ENCODE assay signal across 8 cellular contexts in the genomic region with DNA sequence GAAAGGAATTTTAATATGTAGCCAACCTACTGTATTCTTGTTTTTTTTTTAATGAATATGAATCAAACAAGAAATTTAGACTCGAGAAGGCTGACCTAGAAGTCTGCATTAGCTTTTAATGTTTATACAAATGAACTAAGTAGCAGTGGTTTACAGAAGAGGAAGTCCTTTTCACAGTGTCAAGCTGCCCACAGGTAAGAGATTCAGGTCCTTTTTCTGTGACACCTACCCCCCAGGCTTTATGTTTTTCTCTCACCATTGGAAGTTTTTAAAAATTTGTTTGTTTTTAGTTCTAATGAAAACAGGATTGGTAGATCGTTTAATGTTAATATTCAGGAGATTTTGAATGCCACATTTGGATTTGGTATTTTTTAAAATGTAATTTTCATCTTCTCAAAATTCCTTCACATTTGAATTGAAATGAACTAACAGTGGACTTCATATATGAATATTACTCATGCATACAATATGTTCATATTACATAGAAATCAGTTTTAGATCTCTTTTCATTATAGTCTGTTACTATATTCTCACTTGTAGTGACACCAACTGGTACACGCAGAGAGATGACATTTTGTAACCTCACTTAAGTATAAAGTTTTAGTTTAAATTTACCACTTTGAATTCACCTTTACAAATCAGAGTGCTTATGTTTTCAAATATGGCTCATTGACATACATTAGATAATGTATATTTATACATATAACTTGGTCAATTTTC. TPM values are rescaled to one million over a fixed set of nuclear protein-coding genes. Genes with fewer than 3 reads are reported as not detected.
DNase-seq lines count a peak whose midpoint lies in the region; ATAC-seq and TF ChIP-seq lines count a peak whose summit lies in the region.

No MANE protein-coding gene starts in this region.

- peak overlapping the region; percentile 11; the same call in 1 of the 2 replicates for H3K4me3 ChIP-seq in GM08714 (ENCODE audit: low read length)
- peak overlapping the region; percentile 2 for H3K4me3 ChIP-seq in Jurkat, Clone E6-1 (ENCODE audit: low read length)
- peak overlapping the region in 52 of 59 donors; percentile 0 to 49 (median 24) for H3K4me3 ChIP-seq in dorsolateral prefrontal cortex
- H3K4me3 ChIP-seq in skin epidermis: peak overlapping the region in 1 of 7 experiments; percentile 3

- ATAC-seq in GM21526 (IDR thresholded peaks at IDR 0.05; ENCODE audit: low FRiP score, unreplicated experiment): peak; percentile 36

- TF ChIP-seq CTCF in dorsolateral prefrontal cortex (IDR thresholded peaks at IDR 0.05 in 54 of 56, conservative IDR thresholded peaks at IDR 0.05 in 2 of 56; ENCODE audit: low read depth in 1 of 56, partially characterized antibody in 56 of 56): peak in 5 of 56 donors; percentile 9 to 17 (median 12)

- intact Hi-C loops in dorsolateral prefrontal cortex (cut with DNase I): no loop called here

- no peaks in the 10 kb centered on the region for H3K27me3 ChIP-seq in dorsolateral prefrontal cortex

- DNase-seq in Jurkat, Clone E6-1 (ENCODE audit: low read depth, low spot score): no peak
- DNase-seq in dorsolateral prefrontal cortex (no peak), KG1 (lab: John Stamatoyannopoulos, UW) (no peak), NCI-H510A (lab: John Stamatoyannopoulos, UW) (no peak)
- DNase-seq in stimulated activated CD4-positive, alpha-beta T cell treated with anti-CD3 and anti-CD28 coated beads, Interleukin-4, amount 100 ng/mL, for 1 hour: no peak

- H3K27ac ChIP-seq in dorsolateral prefrontal cortex: peak overlapping the region in 55 of 59 donors; percentile 9 to 83 (median 70)
- peak overlapping the region in 16 of 21 experiments; percentile 2 to 80 (median 46) for H3K27ac ChIP-seq in skin epidermis

RNA-seq across cellular contexts. Expression of a gene that starts 29.7 kb away (rescaled TPM):
- polyA plus RNA-seq in Jurkat, Clone E6-1 (2012; ENCODE audit: insufficient read depth, insufficient read length): 12.8 TPM
- 10 to 100 TPM; 49.2 to 99.3 (median 71.5) TPM for total RNA-seq in dorsolateral prefrontal cortex
